Comparison of ENCODE assay signal across 16 cellular contexts in the genomic region with DNA sequence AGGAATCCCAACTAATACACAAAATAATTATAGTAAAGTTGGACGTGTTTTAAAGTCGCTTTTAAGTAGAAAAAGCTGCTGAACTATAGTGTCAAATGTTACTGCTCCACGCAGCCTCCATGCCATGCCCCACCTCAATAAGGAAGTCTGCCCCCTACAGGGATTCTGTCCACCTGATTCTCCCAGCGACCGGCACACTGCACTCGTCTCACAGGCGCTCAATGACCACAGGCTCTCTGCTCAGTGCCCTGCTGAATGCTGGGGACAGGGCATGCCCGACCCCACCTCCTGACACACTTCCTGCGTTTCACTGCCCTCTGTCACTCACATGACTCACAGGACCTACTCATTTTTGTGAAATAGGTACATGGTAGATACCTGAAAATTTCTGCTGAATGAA. TPM values are rescaled to one million over a fixed set of nuclear protein-coding genes. Genes with fewer than 3 reads are reported as not detected.
A peak's percentile ranks its signal among the peaks of the same experiment; 100 is the strongest.
DNase-seq lines count a peak whose midpoint lies in the region; TF ChIP-seq lines count a peak whose summit lies in the region.
"Had no signal": no experiment of that assay in that cellular context is flagged by ENCODE, and none has a peak within 500 bp of the region (broad histone marks: within the 10 kb centered on the region; RNA-seq: fewer than 3 reads in every experiment).

No MANE protein-coding gene starts in this region.

- no peaks in the 10 kb centered on the region for H3K79me1 ChIP-seq in trophoblast cell (ENCODE audit: low read length)

- H3K4me3 Mint-ChIP-seq in endothelial cell (ENCODE audit: unreplicated experiment), result no peak overlapping the region
- H3K4me3 Mint-ChIP-seq: activated naive CD4-positive, alpha-beta T cell treated with anti-CD3 and anti-CD28 coated beads for 36 hours; immature natural killer cell; natural killer cell had no signal

- no peaks in the 10 kb centered on the region for H3F3A ChIP-seq in Loucy (ENCODE audit: low read depth)

- no CpG with 5 or more reads among the region's 9 CpGs for WGBS in trophoblast cell (ENCODE audit: extremely low coverage, insufficient coverage, insufficient read length)

- no peaks in the 10 kb centered on the region for H3K27me3 ChIP-seq in Loucy (ENCODE audit: insufficient read depth, low read length, poor library complexity, severe bottlenecking)
- H3K27me3 ChIP-seq in trophoblast cell (ENCODE audit: insufficient read depth, low read length), result no peaks in the 10 kb centered on the region
- H3K27me3 ChIP-seq: tibial nerve had no signal

- H4K91ac ChIP-seq in trophoblast cell (ENCODE audit: low read depth, low read length), result no peak overlapping the region

- H3K4me1 ChIP-seq in Loucy (ENCODE audit: insufficient read depth, low read length, poor library complexity, severe bottlenecking) (no peaks in the 10 kb centered on the region), trophoblast cell (ENCODE audit: control insufficient read depth in 1 of 2, insufficient read depth in 2 of 2, low read length in 2 of 2) (no peaks in the 10 kb centered on the region)
- H3K4me1 ChIP-seq: tibial nerve had no signal

- no peak overlapping the region for H2BK12ac ChIP-seq in trophoblast cell (ENCODE audit: low read length)

- H3K9me3 ChIP-seq in Loucy (ENCODE audit: insufficient read depth, low read depth, low read length) (no peaks in the 10 kb centered on the region), trophoblast cell (ENCODE audit: insufficient read depth, low read depth, low read length) (no peaks in the 10 kb centered on the region)
- H3K9me3 ChIP-seq: tibial nerve had no signal

- TF ChIP-seq CTCF in Loucy (conservative IDR thresholded peaks at IDR 0.05; ENCODE audit: low read length) (peak; percentile 36), endothelial cell (IDR thresholded peaks at IDR 0.05; ENCODE audit: unreplicated experiment) (peak; percentile 52)

- H2BK5ac ChIP-seq in trophoblast cell (ENCODE audit: low read depth, low read length, poor library complexity), result no peak overlapping the region

- H4K8ac ChIP-seq in trophoblast cell (ENCODE audit: low read depth, low read length), result peak overlapping the region; percentile 53

- H3K36me3 Mint-ChIP-seq in endothelial cell (ENCODE audit: low read depth, unreplicated experiment), result no peaks in the 10 kb centered on the region

- H3K27ac Mint-ChIP-seq in endothelial cell (ENCODE audit: unreplicated experiment), result no peak overlapping the region
- H3K27ac Mint-ChIP-seq: activated naive CD4-positive, alpha-beta T cell treated with anti-CD3 and anti-CD28 coated beads for 36 hours; immature natural killer cell; natural killer cell had no signal

- H3K4me1 Mint-ChIP-seq in endothelial cell (ENCODE audit: unreplicated experiment), result no peaks in the 10 kb centered on the region
- H3K4me1 Mint-ChIP-seq: immature natural killer cell, natural killer cell had no signal

- no peak overlapping the region for H2AK5ac ChIP-seq in trophoblast cell (ENCODE audit: low read length)

- H3K4me3 ChIP-seq in Loucy (ENCODE audit: low read length, poor library complexity, severe bottlenecking) (no peak overlapping the region), trophoblast cell (ENCODE audit: low read depth, low read length) (no peak overlapping the region)
- H3K4me3 ChIP-seq: skin epidermis, tibial nerve had no signal

- H2AFZ ChIP-seq in Loucy (ENCODE audit: low read length), result no peak overlapping the region
- H2AFZ ChIP-seq in trophoblast cell (ENCODE audit: insufficient read depth, low read length, poor library complexity), result no peak overlapping the region

- no peaks in the 10 kb centered on the region for H3K9me3 Mint-ChIP-seq in endothelial cell (ENCODE audit: unreplicated experiment)
- H3K9me3 Mint-ChIP-seq: activated naive CD4-positive, alpha-beta T cell treated with anti-CD3 and anti-CD28 coated beads for 36 hours; immature natural killer cell; natural killer cell had no signal

- H3K79me2 ChIP-seq in Loucy (ENCODE audit: insufficient read depth, low read length) (no peaks in the 10 kb centered on the region), trophoblast cell (ENCODE audit: control insufficient read depth, insufficient read depth, low read length, poor library complexity) (no peaks in the 10 kb centered on the region)

- no peak overlapping the region for H4K12ac ChIP-seq in trophoblast cell (ENCODE audit: low read depth, low read length)

- H3K14ac ChIP-seq in trophoblast cell (ENCODE audit: low read length), result no peak overlapping the region

- no peaks in the 10 kb centered on the region for H4K20me1 ChIP-seq in Loucy (ENCODE audit: insufficient read depth, low read length, poor library complexity, severe bottlenecking)

- DNase-seq in NCI-H82 (lab: John Stamatoyannopoulos, UW), result peak; percentile 21
- DNase-seq in NCI-H82 treated with DMSO at 0.1 percent for 48 hours (lab: John Stamatoyannopoulos, UW; ENCODE audit: unreplicated experiment), result no peak
- DNase-seq in endothelial cell (ENCODE audit: low spot score), result peak; percentile 42
- no peak for DNase-seq in trophoblast cell
- DNase-seq in COLO668 (lab: John Stamatoyannopoulos, UW; ENCODE audit: unreplicated experiment), result no peak
- DNase-seq in NCI-H510A (lab: John Stamatoyannopoulos, UW), result no peak
- DNase-seq in CD1c-positive myeloid dendritic cell (ENCODE audit: extremely low spot score), result no peak
- DNase-seq: activated CD4-positive, alpha-beta T cell treated with anti-CD3 and anti-CD28 coated beads, Interleukin-2, amount 50 U/mL, for 1 hour; activated naive CD4-positive, alpha-beta T cell treated with anti-CD3 and anti-CD28 coated beads for 36 hours; immature natural killer cell; natural killer cell; NCI-H526 treated with DMSO at 0.1 percent for 48 hours had no signal

- no peaks in the 10 kb centered on the region for H3K9me2 ChIP-seq in Loucy (replicated peaks; ENCODE audit: low read depth, low read length)

- peaks cover 52% of the 10 kb centered on the region; the same call in 1 of the 2 replicates for H3K36me3 ChIP-seq in Loucy (ENCODE audit: insufficient read depth, low read length)
- H3K36me3 ChIP-seq in trophoblast cell (ENCODE audit: control insufficient read depth in 1 of 2, insufficient read depth in 2 of 2, low read length in 2 of 2), result peaks cover 12 to 19% of the 10 kb centered on the region in 2 experiments

- H3K27me3 Mint-ChIP-seq in endothelial cell (ENCODE audit: unreplicated experiment), result no peaks in the 10 kb centered on the region

- H3K9ac ChIP-seq in Loucy (ENCODE audit: low read depth, low read length, poor library complexity, severe bottlenecking) (no peak overlapping the region), trophoblast cell (ENCODE audit: low read length) (no peak overlapping the region)

- no peak overlapping the region for H2BK120ac ChIP-seq in trophoblast cell (ENCODE audit: insufficient read depth, low read length, poor library complexity)

- no peak overlapping the region for H3K23ac ChIP-seq in trophoblast cell (ENCODE audit: low read length)

- H3K4ac ChIP-seq in trophoblast cell (ENCODE audit: low read depth, low read length), result no peak overlapping the region

- no peak overlapping the region for H3K18ac ChIP-seq in trophoblast cell (ENCODE audit: low read length)

- no peak overlapping the region for H3K27ac ChIP-seq in trophoblast cell (ENCODE audit: low read depth, low read length)
- H3K27ac ChIP-seq: skin epidermis, tibial nerve had no signal

- H3K4me2 ChIP-seq in Loucy (ENCODE audit: low read depth, low read length, poor library complexity, severe bottlenecking), result no peak overlapping the region
- no peak overlapping the region for H3K4me2 ChIP-seq in trophoblast cell (ENCODE audit: low read length)

RNA-seq across cellular contexts. Expression of gene BDKRB1, which starts 48.9 kb away (rescaled TPM):
- total RNA-seq in endothelial cell (ENCODE audit: unreplicated experiment), result not detected
- 6.0 and 6.4 TPM in 2 replicates for polyA plus RNA-seq in trophoblast cell (2013)
- total RNA-seq: activated naive CD4-positive, alpha-beta T cell treated with anti-CD3 and anti-CD28 coated beads for 36 hours; cerebellum; natural killer cell had no signal
- polyA plus RNA-seq: immature natural killer cell had no signal

RNA-seq across cellular contexts. Expression of gene ATG2B, which starts 58.2 kb away (rescaled TPM):
- 14.1 TPM for total RNA-seq in endothelial cell (ENCODE audit: unreplicated experiment)
- 16.2 and 17.4 TPM in 2 replicates for polyA plus RNA-seq in trophoblast cell (2013)

RNA-seq across cellular contexts. Expression of gene GSKIP, which starts 58.4 kb away (rescaled TPM):
- total RNA-seq in endothelial cell (ENCODE audit: unreplicated experiment), result 27.6 TPM
- 47.6 and 50.7 TPM in 2 replicates for polyA plus RNA-seq in trophoblast cell (2013)

Comparison
In these comparisons a context has a peak if more than half of its experiments do, and no peak if none do; other contexts are left out.
1. DNase-seq: peak in NCI-H82 (single experiment) and endothelial cell (single experiment); none in NCI-H82 treated with DMSO at 0.1 percent for 48 hours (single experiment), trophoblast cell (0 of 2), COLO668 (single experiment), NCI-H510A (single experiment) and CD1c-positive myeloid dendritic cell (single experiment).